ENCODE assay signal across 25 cellular contexts in the genomic region with DNA sequence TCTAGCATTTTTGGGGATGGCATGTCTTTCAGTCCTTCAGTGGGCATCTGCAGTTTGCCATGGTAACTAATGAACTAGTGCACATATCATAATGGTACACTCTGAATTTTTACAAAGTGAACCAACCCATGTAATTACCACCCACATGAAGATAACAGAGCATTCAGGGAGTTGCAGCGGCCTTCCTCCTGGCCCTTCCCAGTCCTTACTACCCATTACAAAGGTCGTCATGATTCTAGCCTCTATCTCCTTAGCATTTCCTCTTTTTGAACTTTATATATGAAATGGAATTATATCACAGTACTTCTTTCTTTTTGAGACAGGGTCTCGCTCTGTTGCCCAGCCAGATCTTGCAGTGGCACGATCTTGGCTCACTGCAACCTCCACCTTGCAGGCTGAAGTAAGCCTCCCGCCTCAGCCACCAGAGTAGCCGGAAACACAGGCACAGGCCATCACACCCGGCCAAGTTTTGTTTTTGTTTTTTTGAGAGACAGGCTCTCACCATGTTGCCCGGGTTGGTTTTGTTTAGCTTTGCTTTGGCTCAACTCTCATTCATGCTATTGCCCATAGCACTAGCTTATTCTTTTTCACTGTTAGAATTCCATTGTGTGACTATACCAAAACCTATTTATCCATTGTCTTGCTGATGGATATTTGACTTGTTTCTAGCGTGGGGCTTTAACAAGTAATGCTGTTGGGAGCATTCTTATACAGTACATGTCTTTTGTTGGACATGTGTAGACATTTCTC.
A peak's percentile ranks its signal among the peaks of the same experiment; 100 is the strongest.
DNase-seq lines count a peak whose midpoint lies in the region; ATAC-seq and TF ChIP-seq lines count a peak whose summit lies in the region.
"Had no signal": no experiment of that assay in that cellular context is flagged by ENCODE, and none has a peak within 500 bp of the region (broad histone marks: within the 10 kb centered on the region; RNA-seq: fewer than 3 reads in every experiment).

No MANE protein-coding gene starts in this region.

- H4K8ac ChIP-seq in neuronal stem cell (ENCODE audit: low read depth, low read length) = no peak overlapping the region

- peak overlapping the region; percentile 63 for H3K27ac Mint-ChIP-seq in activated T-cell treated with anti-CD3 and anti-CD28 coated beads, Interleukin-2, amount 50 U/mL, for 72 hours
- H3K27ac Mint-ChIP-seq in stimulated activated effector memory CD8-positive, alpha-beta T cell treated with anti-CD3 and anti-CD28 coated beads, Interleukin-12 subunit alpha, Interleukin-12 subunit beta, amount 100 ng/mL, for 72 hours = peak overlapping the region; percentile 34
- no peak overlapping the region for H3K27ac Mint-ChIP-seq in activated T-helper 17 cell treated with anti-CD3 and anti-CD28 coated beads, Interleukin-2, amount 50 U/mL, for 72 hours

- no peak overlapping the region for H3K4ac ChIP-seq in neuronal stem cell (ENCODE audit: low read length)

- no peak overlapping the region for H2BK120ac ChIP-seq in neuronal stem cell (ENCODE audit: low read depth, low read length)

- no peaks in the 10 kb centered on the region for H3K27me3 Mint-ChIP-seq in activated T-cell treated with anti-CD3 and anti-CD28 coated beads, Interleukin-2, amount 50 U/mL, for 72 hours (ENCODE audit: low read depth)
- no peaks in the 10 kb centered on the region for H3K27me3 Mint-ChIP-seq in activated T-cell treated with anti-CD3 and anti-CD28 coated beads, Interleukin-2, amount 50 U/mL, for 4 hours (ENCODE audit: low read depth)
- no peaks in the 10 kb centered on the region for H3K27me3 Mint-ChIP-seq in activated T-helper 17 cell treated with anti-CD3 and anti-CD28 coated beads, Interleukin-2, amount 50 U/mL, for 72 hours

- no peak overlapping the region for H4K91ac ChIP-seq in neuronal stem cell (ENCODE audit: low read depth, low read length, poor library complexity)

- no peak overlapping the region for H2BK15ac ChIP-seq in neuronal stem cell (ENCODE audit: low read length)

- no peak overlapping the region for H3K4me2 ChIP-seq in neuronal stem cell (ENCODE audit: insufficient read depth, low read length, poor library complexity, severe bottlenecking)
- H3K4me2 ChIP-seq: KMS-11 had no signal

- TF ChIP-seq EP300 in esophagus muscularis mucosa (IDR thresholded peaks at IDR 0.05) = no peak

- H3K27ac ChIP-seq in HUES64 (ENCODE audit: low read depth, low read length) = peak overlapping the region; percentile 22; the same call in 1 of the 2 replicates
- no peak overlapping the region for H3K27ac ChIP-seq in esophagus muscularis mucosa (replicated peaks in 1 of 4)
- no peak overlapping the region for H3K27ac ChIP-seq in neuronal stem cell (replicated peaks; ENCODE audit: low read length)
- H3K27ac ChIP-seq: ascending aorta, KMS-11, Peyer's patch, SJCRH30 had no signal

- H3K4me1 ChIP-seq in HUES64 (ENCODE audit: insufficient read depth, low read length) = peaks cover 14% of the 10 kb centered on the region; the same call in 1 of the 2 replicates
- no peaks in the 10 kb centered on the region for H3K4me1 ChIP-seq in esophagus muscularis mucosa
- peaks cover 0 to 7% of the 10 kb centered on the region in 2 donors for H3K4me1 ChIP-seq in neuronal stem cell (ENCODE audit: control insufficient read depth in 2 of 2, insufficient read depth in 1 of 2, low read depth in 1 of 2, low read length in 2 of 2)
- H3K4me1 ChIP-seq: ascending aorta, Peyer's patch, SJCRH30, uterus had no signal

- no peak for TF ChIP-seq CTCF in esophagus muscularis mucosa (IDR thresholded peaks at IDR 0.05)

- H3K9me3 Mint-ChIP-seq in activated T-cell treated with anti-CD3 and anti-CD28 coated beads, Interleukin-2, amount 50 U/mL, for 72 hours = no peaks in the 10 kb centered on the region
- H3K9me3 Mint-ChIP-seq in activated T-cell treated with anti-CD3 and anti-CD28 coated beads, Interleukin-2, amount 50 U/mL, for 4 hours = peaks cover 5% of the 10 kb centered on the region
- H3K9me3 Mint-ChIP-seq in stimulated activated effector memory CD8-positive, alpha-beta T cell treated with anti-CD3 and anti-CD28 coated beads, Interleukin-12 subunit alpha, Interleukin-12 subunit beta, amount 100 ng/mL, for 72 hours = peaks cover 2% of the 10 kb centered on the region
- no peaks in the 10 kb centered on the region for H3K9me3 Mint-ChIP-seq in activated T-helper 17 cell treated with anti-CD3 and anti-CD28 coated beads, Interleukin-2, amount 50 U/mL, for 72 hours

- no peak overlapping the region for H3K4me3 Mint-ChIP-seq in activated T-cell treated with anti-CD3 and anti-CD28 coated beads, Interleukin-2, amount 50 U/mL, for 72 hours
- no peak overlapping the region for H3K4me3 Mint-ChIP-seq in activated T-cell treated with anti-CD3 and anti-CD28 coated beads, Interleukin-2, amount 50 U/mL, for 4 hours
- no peak overlapping the region for H3K4me3 Mint-ChIP-seq in stimulated activated effector memory CD8-positive, alpha-beta T cell treated with anti-CD3 and anti-CD28 coated beads, Interleukin-12 subunit alpha, Interleukin-12 subunit beta, amount 100 ng/mL, for 72 hours
- H3K4me3 Mint-ChIP-seq in activated T-helper 17 cell treated with anti-CD3 and anti-CD28 coated beads, Interleukin-2, amount 50 U/mL, for 72 hours = no peak overlapping the region

- H3K4me3 ChIP-seq in HUES64 (ENCODE audit: low read length) (0 out of 2 replicates have a peak overlapping the region, but pooled peaks have one; percentile 19), esophagus muscularis mucosa (no peak overlapping the region), neuronal stem cell (ENCODE audit: low read length in 2 of 2) (no peak overlapping the region)
- H3K4me3 ChIP-seq: ascending aorta, Peyer's patch, SJCRH30, spleen, uterus had no signal

- peaks cover 17 to 56% of the 10 kb centered on the region in 2 donors for H3K36me3 Mint-ChIP-seq in activated T-cell treated with anti-CD3 and anti-CD28 coated beads, Interleukin-2, amount 50 U/mL, for 72 hours (ENCODE audit: insufficient read depth in 2 of 2)
- H3K36me3 Mint-ChIP-seq in activated T-cell treated with anti-CD3 and anti-CD28 coated beads, Interleukin-2, amount 50 U/mL, for 4 hours (ENCODE audit: insufficient read depth) = peaks cover 60% of the 10 kb centered on the region
- peaks cover 95% of the 10 kb centered on the region for H3K36me3 Mint-ChIP-seq in stimulated activated effector memory CD8-positive, alpha-beta T cell treated with anti-CD3 and anti-CD28 coated beads, Interleukin-12 subunit alpha, Interleukin-12 subunit beta, amount 100 ng/mL, for 72 hours
- H3K36me3 Mint-ChIP-seq in activated T-helper 17 cell treated with anti-CD3 and anti-CD28 coated beads, Interleukin-2, amount 50 U/mL, for 72 hours (ENCODE audit: low read depth) = peaks cover 100% of the 10 kb centered on the region

- no peaks in the 10 kb centered on the region for H3K27me3 ChIP-seq in HUES64 (ENCODE audit: insufficient read depth, low read length)
- no peaks in the 10 kb centered on the region for H3K27me3 ChIP-seq in esophagus muscularis mucosa
- H3K27me3 ChIP-seq in neuronal stem cell (ENCODE audit: control insufficient read depth in 3 of 3, insufficient read depth in 3 of 3, low read depth in 1 of 3, low read length in 3 of 3) = no peaks in the 10 kb centered on the region
- H3K27me3 ChIP-seq: ascending aorta, Peyer's patch, spleen, uterus had no signal

- no peak overlapping the region for H3K14ac ChIP-seq in neuronal stem cell (ENCODE audit: low read length)

- H3K9ac ChIP-seq in HUES64 (ENCODE audit: low read depth, low read length) = 0 out of 2 replicates have a peak overlapping the region, but pooled peaks have one; percentile 5
- no peak overlapping the region for H3K9ac ChIP-seq in neuronal stem cell (ENCODE audit: low read depth, low read length, poor library complexity)
- H3K9ac ChIP-seq: KMS-11 had no signal

- no peak overlapping the region for H2BK12ac ChIP-seq in neuronal stem cell (ENCODE audit: low read length)

- no peak overlapping the region for H3K18ac ChIP-seq in neuronal stem cell (ENCODE audit: low read length)

- no peak overlapping the region for H2AK5ac ChIP-seq in neuronal stem cell (ENCODE audit: low read depth, low read length)

- H3K36me3 ChIP-seq in HUES64 (ENCODE audit: insufficient read depth, low read length) (no peaks in the 10 kb centered on the region), esophagus muscularis mucosa (peaks cover 0 to 5% (median 0%) of the 10 kb centered on the region in 4 donors), neuronal stem cell (replicated peaks in 1 of 2; ENCODE audit: control insufficient read depth in 2 of 2, insufficient read depth in 2 of 2, low read length in 2 of 2) (no peaks in the 10 kb centered on the region)
- H3K36me3 ChIP-seq: ascending aorta, SJCRH30, uterus had no signal

- intact Hi-C loops in esophagus muscularis mucosa (cut with DNase I) = no loop called here

- 72% methylated on average over 8 of the region's 9 CpGs for WGBS in HUES64
- WGBS in esophagus muscularis mucosa = 70% methylated on average over 9 of the region's 9 CpGs
- WGBS in neuronal stem cell (ENCODE audit: extremely low coverage in 2 of 2, insufficient read length in 2 of 2, insufficient replicate concordance in 1 of 2), 2 donors = no CpG with 5 or more reads among the region's 9 CpGs

- no peak overlapping the region for H2BK5ac ChIP-seq in neuronal stem cell (ENCODE audit: low read length)

- DNase-seq in activated T-cell treated with anti-CD3 and anti-CD28 coated beads, Interleukin-2, amount 50 U/mL, for 72 hours = no peak
- DNase-seq in activated T-cell treated with anti-CD3 and anti-CD28 coated beads, Interleukin-2, amount 50 U/mL, for 4 hours = no peak
- DNase-seq in esophagus muscularis mucosa (ENCODE audit: extremely low spot score) (peak; percentile 68), neuronal stem cell (ENCODE audit: low spot score) (no peak)
- DNase-seq in stimulated activated effector memory CD8-positive, alpha-beta T cell treated with anti-CD3 and anti-CD28 coated beads, Interleukin-12 subunit alpha, Interleukin-12 subunit beta, amount 100 ng/mL, for 72 hours (ENCODE audit: low spot score in 2 of 2) = no peak
- DNase-seq: activated CD4-positive, alpha-beta T cell treated with anti-CD3 and anti-CD28 coated beads, Interleukin-2, amount 50 U/mL, for 1 hour; activated CD8-positive, alpha-beta memory T cell treated with anti-CD3 and anti-CD28 coated beads, Interleukin-2, amount 50 U/mL, for 4 hours; Calu3; effector memory CD4-positive, alpha-beta T cell; midbrain; MV-4-11; NCI-H187 treated with DMSO at 0.1 percent for 48 hours; NCI-H446; NK-92 treated with Interleukin-12 subunit alpha and Interleukin-12 subunit beta, amount 100 ng/mL, for 24 hours; Peyer's patch; SJCRH30; spleen; stimulated activated CD4-positive, alpha-beta T cell treated with anti-CD3 and anti-CD28 coated beads, Interleukin-4, amount 100 ng/mL, for 4 hours; uterus had no signal

- no peak for TF ChIP-seq POLR2A in esophagus muscularis mucosa (IDR thresholded peaks at IDR 0.05; ENCODE audit: low read depth)

- H2AFZ ChIP-seq in neuronal stem cell (ENCODE audit: low read length) = no peak overlapping the region

- H3K23ac ChIP-seq in neuronal stem cell (ENCODE audit: low read depth, low read length, poor library complexity) = no peak overlapping the region

- H3K79me1 ChIP-seq in neuronal stem cell (ENCODE audit: low read depth, low read length) = no peaks in the 10 kb centered on the region

- H3K4me1 Mint-ChIP-seq in activated T-cell treated with anti-CD3 and anti-CD28 coated beads, Interleukin-2, amount 50 U/mL, for 72 hours (ENCODE audit: low read depth) = no peaks in the 10 kb centered on the region
- peaks cover 11% of the 10 kb centered on the region for H3K4me1 Mint-ChIP-seq in activated T-cell treated with anti-CD3 and anti-CD28 coated beads, Interleukin-2, amount 50 U/mL, for 4 hours (ENCODE audit: low read depth)
- H3K4me1 Mint-ChIP-seq in stimulated activated effector memory CD8-positive, alpha-beta T cell treated with anti-CD3 and anti-CD28 coated beads, Interleukin-12 subunit alpha, Interleukin-12 subunit beta, amount 100 ng/mL, for 72 hours = peaks cover 15% of the 10 kb centered on the region
- no peaks in the 10 kb centered on the region for H3K4me1 Mint-ChIP-seq in activated T-helper 17 cell treated with anti-CD3 and anti-CD28 coated beads, Interleukin-2, amount 50 U/mL, for 72 hours

- H3K9me3 ChIP-seq in HUES64 (ENCODE audit: insufficient read depth, low read depth, low read length) = peaks cover 6% of the 10 kb centered on the region; the same call in 1 of the 2 replicates
- H3K9me3 ChIP-seq in esophagus muscularis mucosa = peaks cover 0 to 10% (median 7%) of the 10 kb centered on the region in 4 donors
- peaks cover 0 to 7% of the 10 kb centered on the region in 2 donors for H3K9me3 ChIP-seq in neuronal stem cell (replicated peaks in 1 of 2; ENCODE audit: control insufficient read depth in 2 of 2, insufficient read depth in 1 of 2, low read depth in 1 of 2, low read length in 2 of 2)
- H3K9me3 ChIP-seq: ascending aorta, Peyer's patch, SJCRH30, uterus had no signal

- ATAC-seq in activated T-cell treated with anti-CD3 and anti-CD28 coated beads, Interleukin-2, amount 50 U/mL, for 72 hours (replicated peaks in 1 of 2) = no peak
- ATAC-seq in activated T-cell treated with anti-CD3 and anti-CD28 coated beads, Interleukin-2, amount 50 U/mL, for 4 hours = no peak
- ATAC-seq in stimulated activated effector memory CD8-positive, alpha-beta T cell treated with anti-CD3 and anti-CD28 coated beads, Interleukin-12 subunit alpha, Interleukin-12 subunit beta, amount 100 ng/mL, for 72 hours = no peak
- ATAC-seq in GM21423 (IDR thresholded peaks at IDR 0.05; ENCODE audit: unreplicated experiment) = no peak
- no peak for ATAC-seq in activated T-helper 17 cell treated with anti-CD3 and anti-CD28 coated beads, Interleukin-2, amount 50 U/mL, for 72 hours (replicated peaks)
- ATAC-seq: left lobe of liver had no signal
